ENCODE assay signal across 8 cellular contexts in genomic region chr7:35253680-35254495, GRCh38. TPM values are rescaled to one million over a fixed set of nuclear protein-coding genes. Genes with fewer than 3 reads are reported as not detected.
DNase-seq lines count a peak whose midpoint lies in the region; ATAC-seq and TF ChIP-seq lines count a peak whose summit lies in the region.

A gene with protein sequence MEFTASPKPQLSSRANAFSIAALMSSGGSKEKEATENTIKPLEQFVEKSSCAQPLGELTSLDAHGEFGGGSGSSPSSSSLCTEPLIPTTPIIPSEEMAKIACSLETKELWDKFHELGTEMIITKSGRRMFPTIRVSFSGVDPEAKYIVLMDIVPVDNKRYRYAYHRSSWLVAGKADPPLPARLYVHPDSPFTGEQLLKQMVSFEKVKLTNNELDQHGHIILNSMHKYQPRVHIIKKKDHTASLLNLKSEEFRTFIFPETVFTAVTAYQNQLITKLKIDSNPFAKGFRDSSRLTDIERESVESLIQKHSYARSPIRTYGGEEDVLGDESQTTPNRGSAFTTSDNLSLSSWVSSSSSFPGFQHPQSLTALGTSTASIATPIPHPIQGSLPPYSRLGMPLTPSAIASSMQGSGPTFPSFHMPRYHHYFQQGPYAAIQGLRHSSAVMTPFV (minus strand): TSS chr7:35254100. CDS start chr7:35253620, 480 bp downstream.

- ATAC-seq in T-helper 17 cell (peak; percentile 54), GM21619 (IDR thresholded peaks at IDR 0.05; ENCODE audit: unreplicated experiment) (no peak)

- H3K18ac ChIP-seq in neuronal stem cell (ENCODE audit: low read length) = peak within 1 kb of the TSS; percentile 73

- H2BK12ac ChIP-seq in neuronal stem cell (ENCODE audit: low read length) = no peak within 1 kb of the TSS

- H3K27ac Mint-ChIP-seq in T-helper 17 cell = peak within 1 kb of the TSS; percentile 37

- no peak within 1 kb of the TSS for H4K8ac ChIP-seq in neuronal stem cell (ENCODE audit: low read depth, low read length)

- H3K9me3 ChIP-seq in HEK293 (ENCODE audit: control insufficient read depth, insufficient read depth, low read depth, low read length) = no peaks in the 10 kb centered on the region
- peaks cover 3% of the 10 kb centered on the region for H3K9me3 ChIP-seq in T-helper 17 cell (ENCODE audit: control insufficient read depth, low read length, poor library complexity, severe bottlenecking)
- peaks cover 0 to 11% of the 10 kb centered on the region in 2 donors for H3K9me3 ChIP-seq in neuronal stem cell (replicated peaks in 1 of 2; ENCODE audit: control insufficient read depth in 2 of 2, insufficient read depth in 1 of 2, low read depth in 1 of 2, low read length in 2 of 2)

- peak; percentile 42 for DNase-seq in CD1c-positive myeloid dendritic cell (ENCODE audit: extremely low spot score)
- no peak for DNase-seq in T-helper 17 cell
- peak; percentile 78 for DNase-seq in fibroblast of villous mesenchyme (ENCODE audit: low read depth)
- no peak for DNase-seq in neuronal stem cell (ENCODE audit: low spot score)
- DNase-seq in DMS79 treated with DMSO at 0.1 percent for 48 hours (lab: John Stamatoyannopoulos, UW) = no peak
- no peak for DNase-seq in GOT3 (lab: John Stamatoyannopoulos, UW)

- CTCF ChIA-PET in HEK293 (lab: Yijun Ruan, JAX) = no interaction called here

- no peak within 1 kb of the TSS for H2AK5ac ChIP-seq in neuronal stem cell (ENCODE audit: low read depth, low read length)

- peak within 1 kb of the TSS; percentile 95 for H2AFZ ChIP-seq in neuronal stem cell (ENCODE audit: low read length)

- peak within 1 kb of the TSS; percentile 91 for H3K4me2 ChIP-seq in neuronal stem cell (ENCODE audit: insufficient read depth, low read length, poor library complexity, severe bottlenecking)

- TF ChIP-seq CTCF in HEK293 (tag by site-specific recombination; IDR thresholded peaks at IDR 0.05) (no peak), fibroblast of villous mesenchyme (IDR thresholded peaks at IDR 0.05; ENCODE audit: insufficient read depth, low read depth, low read length) (no peak)

- H3K27ac ChIP-seq in HEK293 (ENCODE audit: extremely low read depth, low read depth, low read length) = peak within 1 kb of the TSS; percentile 61
- no peak within 1 kb of the TSS for H3K27ac ChIP-seq in neuronal stem cell (replicated peaks; ENCODE audit: low read length)

- peak within 1 kb of the TSS; percentile 77 for H3K14ac ChIP-seq in neuronal stem cell (ENCODE audit: low read length)

- peak within 1 kb of the TSS; percentile 40 for H2BK5ac ChIP-seq in neuronal stem cell (ENCODE audit: low read length)

- peaks cover 3% of the 10 kb centered on the region for H3K36me3 Mint-ChIP-seq in T-helper 17 cell (ENCODE audit: low read depth)

- WGBS in neuronal stem cell (ENCODE audit: extremely low coverage in 2 of 2, insufficient read length in 2 of 2, insufficient replicate concordance in 1 of 2), 2 donors = no CpG with 5 or more reads among the region's 77 CpGs

- H3K79me1 ChIP-seq in neuronal stem cell (ENCODE audit: low read depth, low read length) = no peaks in the 10 kb centered on the region

- POLR2A ChIA-PET in HEK293 (lab: Yijun Ruan, JAX) = interaction anchor here (0.7 kb wide), 1 partner anchor 9 kb away, joined by 3 read pairs; no protein-coding TSS in a partner anchor

- H2BK120ac ChIP-seq in neuronal stem cell (ENCODE audit: low read depth, low read length) = no peak within 1 kb of the TSS

- no peak within 1 kb of the TSS for H2BK15ac ChIP-seq in neuronal stem cell (ENCODE audit: low read length)

- peaks cover 15% of the 10 kb centered on the region for H3K4me1 ChIP-seq in HEK293 (ENCODE audit: control insufficient read depth, insufficient read depth, low read length)
- H3K4me1 ChIP-seq in neuronal stem cell (ENCODE audit: control insufficient read depth in 2 of 2, insufficient read depth in 1 of 2, low read depth in 1 of 2, low read length in 2 of 2) = peaks cover 0 to 6% of the 10 kb centered on the region in 2 donors

- peak within 1 kb of the TSS; percentile 89 for H3K4me3 ChIP-seq in HEK293 (ENCODE audit: low read depth, low read length)
- peak within 1 kb of the TSS; percentile 83 for H3K4me3 ChIP-seq in fibroblast of villous mesenchyme (ENCODE audit: low read depth, low read length)
- peak within 1 kb of the TSS; percentile 34 to 82 for H3K4me3 ChIP-seq in neuronal stem cell (ENCODE audit: low read length in 2 of 2)

- no peak within 1 kb of the TSS for H3K4ac ChIP-seq in neuronal stem cell (ENCODE audit: low read length)

- peak within 1 kb of the TSS; percentile 86 for H3K9ac ChIP-seq in neuronal stem cell (ENCODE audit: low read depth, low read length, poor library complexity)

- H3K36me3 ChIP-seq in HEK293 (ENCODE audit: control insufficient read depth in 2 of 2, insufficient read depth in 1 of 2, low read length in 2 of 2) (peaks cover 0 to 4% of the 10 kb centered on the region in 2 experiments; a peak in 1 of 3 replicates), neuronal stem cell (replicated peaks in 1 of 2; ENCODE audit: control insufficient read depth in 2 of 2, insufficient read depth in 2 of 2, low read length in 2 of 2) (no peaks in the 10 kb centered on the region)

- peak within 1 kb of the TSS; percentile 55 for H3K4me3 Mint-ChIP-seq in T-helper 17 cell

- peaks cover 53 to 100% (median 96%) of the 10 kb centered on the region in 3 experiments for H3K27me3 ChIP-seq in neuronal stem cell (ENCODE audit: control insufficient read depth in 3 of 3, insufficient read depth in 3 of 3, low read depth in 1 of 3, low read length in 3 of 3)

- H3K4me1 Mint-ChIP-seq in T-helper 17 cell = no peaks in the 10 kb centered on the region

- peak within 1 kb of the TSS; percentile 90 for H3K23ac ChIP-seq in neuronal stem cell (ENCODE audit: low read depth, low read length, poor library complexity)

- peaks cover 85% of the 10 kb centered on the region for H3K27me3 Mint-ChIP-seq in T-helper 17 cell

- no peak within 1 kb of the TSS for H4K91ac ChIP-seq in neuronal stem cell (ENCODE audit: low read depth, low read length, poor library complexity)

TF ChIP-seq in HEK293, 187 proteins besides CTCF, POLR2A, EP300 and RAD21 (continues in another document):
- no peak for TF ChIP-seq ZNF513 (tag by site-specific recombination; IDR thresholded peaks at IDR 0.05)
- peak; percentile 57; the same call in 1 of the 2 replicates for TF ChIP-seq KLF10 (tag by site-specific recombination; IDR thresholded peaks at IDR 0.05)
- TF ChIP-seq, protein P1, sequence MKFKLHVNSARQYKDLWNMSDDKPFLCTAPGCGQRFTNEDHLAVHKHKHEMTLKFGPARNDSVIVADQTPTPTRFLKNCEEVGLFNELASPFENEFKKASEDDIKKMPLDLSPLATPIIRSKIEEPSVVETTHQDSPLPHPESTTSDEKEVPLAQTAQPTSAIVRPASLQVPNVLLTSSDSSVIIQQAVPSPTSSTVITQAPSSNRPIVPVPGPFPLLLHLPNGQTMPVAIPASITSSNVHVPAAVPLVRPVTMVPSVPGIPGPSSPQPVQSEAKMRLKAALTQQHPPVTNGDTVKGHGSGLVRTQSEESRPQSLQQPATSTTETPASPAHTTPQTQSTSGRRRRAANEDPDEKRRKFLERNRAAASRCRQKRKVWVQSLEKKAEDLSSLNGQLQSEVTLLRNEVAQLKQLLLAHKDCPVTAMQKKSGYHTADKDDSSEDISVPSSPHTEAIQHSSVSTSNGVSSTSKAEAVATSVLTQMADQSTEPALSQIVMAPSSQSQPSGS (tag by site-specific recombination; IDR thresholded peaks at IDR 0.05; ENCODE audit: low read depth) = no peak
- no peak for TF ChIP-seq ZNF747 (tag by site-specific recombination; IDR thresholded peaks at IDR 0.05)
- 0 out of 2 replicates have a peak, but pooled peaks have one; percentile 52 for TF ChIP-seq ZFP37 (tag by site-specific recombination; IDR thresholded peaks at IDR 0.05)
- TF ChIP-seq ZNF830 (tag by site-specific recombination; IDR thresholded peaks at IDR 0.05; ENCODE audit: low read depth) = no peak
- no peak for TF ChIP-seq YY1 (tag by site-specific recombination; IDR thresholded peaks at IDR 0.05)
- TF ChIP-seq ZNF692 (tag by site-specific recombination; IDR thresholded peaks at IDR 0.05) = peak; percentile 98
- TF ChIP-seq HOXA7 (CRISPR knock-in tag; IDR thresholded peaks at IDR 0.05; ENCODE audit: borderline replicate concordance) = no peak
- no peak for TF ChIP-seq ZNF704 (tag by site-specific recombination; IDR thresholded peaks at IDR 0.05)
- TF ChIP-seq ZNF394 (tag by site-specific recombination; IDR thresholded peaks at IDR 0.05; ENCODE audit: borderline replicate concordance) = no peak

RNA-seq across cellular contexts. Expression of the gene that starts here (rescaled TPM):
- total RNA-seq in T-helper 17 cell = not detected
- 1.3 and 2.6 TPM in 2 replicates for total RNA-seq in fibroblast of villous mesenchyme
- polyA plus RNA-seq in neuronal stem cell (2013, experiment 1 of 2) = 0.03 TPM
- 0.03 TPM for polyA plus RNA-seq in neuronal stem cell (2013, experiment 2 of 2)

Comparison
In these comparisons a context has a peak if more than half of its experiments do, and no peak if none do; other contexts are left out.
1. Peak in ATAC-seq in T-helper 17 cell; RNA of the gene not detected or under 1 TPM.
2. DNase-seq: peak in CD1c-positive myeloid dendritic cell (single experiment) and fibroblast of villous mesenchyme (single experiment); none in T-helper 17 cell (0 of 3), neuronal stem cell (single experiment), DMS79 treated with DMSO at 0.1 percent for 48 hours (single experiment) and GOT3 (single experiment).
3. Peak in every context shown above with its lines, with median percentiles within 50 percentile points of each other: H3K4me3 ChIP-seq.